Comparison of ENCODE assay signal across 31 cellular contexts in genomic region chr3:193848547-193848946, GRCh38.
"Had no signal": no experiment of that assay in that cellular context is flagged by ENCODE, and none has a peak within 500 bp of the region (broad histone marks: within the 10 kb centered on the region; RNA-seq: fewer than 3 reads in every experiment).

No MANE protein-coding gene starts in this region.

- H3K9me3 ChIP-seq: neutrophil, pancreas, psoas muscle, spleen, suprapubic skin, testis, tibial artery, upper lobe of right lung, uterus had no signal

- H3K4me3 ChIP-seq: pancreas, psoas muscle, skin epidermis, smooth muscle cell, spleen, suprapubic skin, testis, tibial artery, transverse colon, upper lobe of right lung, uterus had no signal

- ATAC-seq: naive thymus-derived CD8-positive, alpha-beta T cell; natural killer cell treated with Interleukin-12 subunit alpha and Interleukin-12 subunit beta and Interleukin-15 and Interleukin-18, amount 100 ng/mL, for 72 hours; pancreas; psoas muscle; right cardiac atrium; sciatic nerve; stimulated activated memory B cell treated with anti-CD40 and anti-IgM and Interleukin-4, amounts not matched to agents 10 μg/mL and 1 μg/mL and 100 μg/mL, for 72 hours; stimulated activated naive CD8-positive, alpha-beta T cell treated with anti-CD3 and anti-CD28 coated beads, Interleukin-15, amount 100 ng/mL, for 72 hours; stimulated activated naive CD8-positive, alpha-beta T cell treated with anti-CD3 and anti-CD28 coated beads, Interleukin-15, Interleukin-2, amounts not matched to agents 100 U/mL and 50 U/mL, for 24 hours; upper lobe of right lung had no signal

- H3K9me3 Mint-ChIP-seq: natural killer cell treated with Interleukin-12 subunit alpha and Interleukin-12 subunit beta and Interleukin-15 and Interleukin-18, amount 100 ng/mL, for 72 hours; stimulated activated memory B cell treated with anti-CD40 and anti-IgM and Interleukin-4, amounts not matched to agents 10 μg/mL and 1 μg/mL and 100 μg/mL, for 72 hours; stimulated activated naive CD8-positive, alpha-beta T cell treated with anti-CD3 and anti-CD28 coated beads, Interleukin-15, amount 100 ng/mL, for 72 hours had no signal

- DNase-seq: naive thymus-derived CD8-positive, alpha-beta T cell; nephron progenitor cell; nucleus accumbens; pancreas; psoas muscle; right cardiac atrium; spleen; stimulated activated CD4-positive, alpha-beta T cell treated with anti-CD3 and anti-CD28 coated beads, Interleukin-12 subunit alpha, Interleukin-12 subunit beta, amount 100 ng/mL, for 4 hours; stimulated activated CD4-positive, alpha-beta T cell treated with anti-CD3 and anti-CD28 coated beads, Interleukin-1b, Interleukin-23, amount 100 ng/mL, for 48 hours; stimulated activated CD4-positive, alpha-beta T cell treated with anti-CD3 and anti-CD28 coated beads, Interleukin-4, amount 100 ng/mL, for 1 hour; stimulated activated CD4-positive, alpha-beta T cell treated with anti-CD3 and anti-CD28 coated beads, Interleukin-4, amount 100 ng/mL, for 4 hours; stimulated activated CD8-positive, alpha-beta memory T cell treated with anti-CD3 and anti-CD28 coated beads, Interleukin-4, amount 100 ng/mL, for 48 hours; stimulated activated naive CD4-positive, alpha-beta T cell; stimulated activated naive CD8-positive, alpha-beta T cell treated with anti-CD3 and anti-CD28 coated beads, Interleukin-15, amount 100 ng/mL, for 72 hours; stimulated activated naive CD8-positive, alpha-beta T cell treated with anti-CD3 and anti-CD28 coated beads, Interleukin-15, Interleukin-2, amounts not matched to agents 100 U/mL and 50 U/mL, for 24 hours; substantia nigra; testis; tibial artery; transverse colon; upper lobe of right lung; uterus had no signal

- H3K27me3 ChIP-seq: neutrophil, pancreas, spleen, suprapubic skin, testis, tibial artery, transverse colon, upper lobe of right lung, uterus had no signal

- FAIRE-seq: pancreas had no signal

- H3K27ac Mint-ChIP-seq: naive thymus-derived CD8-positive, alpha-beta T cell; natural killer cell treated with Interleukin-12 subunit alpha and Interleukin-12 subunit beta and Interleukin-15 and Interleukin-18, amount 100 ng/mL, for 72 hours; nephron progenitor cell; stimulated activated memory B cell treated with anti-CD40 and anti-IgM and Interleukin-4, amounts not matched to agents 10 μg/mL and 1 μg/mL and 100 μg/mL, for 72 hours; stimulated activated naive CD8-positive, alpha-beta T cell treated with anti-CD3 and anti-CD28 coated beads, Interleukin-15, amount 100 ng/mL, for 72 hours; type B pancreatic cell had no signal

- H3K27me3 Mint-ChIP-seq: progenitor cell of endocrine pancreas; stimulated activated memory B cell treated with anti-CD40 and anti-IgM and Interleukin-4, amounts not matched to agents 10 μg/mL and 1 μg/mL and 100 μg/mL, for 72 hours; type B pancreatic cell had no signal

- H3K27ac ChIP-seq: neutrophil, pancreas, psoas muscle, skin epidermis, spleen, suprapubic skin, testis, tibial artery, upper lobe of right lung, uterus had no signal

- H3K36me3 Mint-ChIP-seq: naive thymus-derived CD8-positive, alpha-beta T cell; natural killer cell treated with Interleukin-12 subunit alpha and Interleukin-12 subunit beta and Interleukin-15 and Interleukin-18, amount 100 ng/mL, for 72 hours; stimulated activated memory B cell treated with anti-CD40 and anti-IgM and Interleukin-4, amounts not matched to agents 10 μg/mL and 1 μg/mL and 100 μg/mL, for 72 hours; type B pancreatic cell had no signal

- H3K4me3 Mint-ChIP-seq: naive thymus-derived CD8-positive, alpha-beta T cell; natural killer cell treated with Interleukin-12 subunit alpha and Interleukin-12 subunit beta and Interleukin-15 and Interleukin-18, amount 100 ng/mL, for 72 hours; nephron progenitor cell; neural crest cell; stimulated activated memory B cell treated with anti-CD40 and anti-IgM and Interleukin-4, amounts not matched to agents 10 μg/mL and 1 μg/mL and 100 μg/mL, for 72 hours; stimulated activated naive CD8-positive, alpha-beta T cell treated with anti-CD3 and anti-CD28 coated beads, Interleukin-15, amount 100 ng/mL, for 72 hours; type B pancreatic cell had no signal

- H3K4me1 Mint-ChIP-seq: stimulated activated naive CD8-positive, alpha-beta T cell treated with anti-CD3 and anti-CD28 coated beads, Interleukin-15, amount 100 ng/mL, for 72 hours had no signal

- H3K4me1 ChIP-seq: uterus had no signal

- H3K36me3 ChIP-seq: neutrophil, pancreas, spleen, suprapubic skin, tibial artery, transverse colon, upper lobe of right lung, uterus had no signal

- H3K4me2 ChIP-seq: smooth muscle cell had no signal
